ENCODE assay signal across 24 cellular contexts in the genomic region with DNA sequence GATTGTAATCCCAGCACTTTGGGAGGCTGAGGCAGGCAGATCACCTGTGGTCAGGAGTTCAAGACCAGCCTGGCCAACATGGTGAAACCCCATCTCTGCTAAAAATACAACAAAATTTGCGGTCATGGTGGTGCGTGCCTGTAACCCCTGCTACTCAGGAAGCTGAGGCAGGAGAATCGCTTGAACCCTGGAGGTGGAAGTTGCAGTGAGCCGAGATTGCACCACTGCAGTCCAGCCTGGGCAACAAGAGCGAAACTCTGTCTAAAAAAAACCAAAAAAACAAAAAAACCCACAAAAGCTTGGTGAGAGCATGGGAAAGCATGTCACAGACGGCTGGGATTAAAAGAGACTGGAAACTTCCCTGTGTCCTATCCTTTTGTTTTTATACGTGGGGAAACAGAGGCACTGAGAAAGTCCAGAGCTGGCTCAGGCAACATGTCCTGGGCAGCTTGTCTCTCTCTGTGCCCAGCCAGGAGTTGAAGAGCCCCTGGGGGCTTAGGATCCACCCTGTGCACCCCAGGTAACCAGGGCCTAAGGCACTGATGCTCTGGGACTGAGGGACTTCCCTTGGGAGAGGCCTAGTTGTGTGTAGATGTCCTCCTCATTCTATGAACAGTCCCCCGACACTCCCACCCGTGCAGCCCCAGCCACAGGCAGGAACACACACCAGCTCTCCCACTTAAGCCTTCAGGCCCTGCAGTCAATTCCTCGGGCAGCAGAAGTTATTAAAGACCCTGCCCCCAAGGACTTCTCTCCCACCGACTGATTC. TPM values are rescaled to one million over a fixed set of nuclear protein-coding genes. Genes with fewer than 3 reads are reported as not detected.
"Had no signal": no experiment of that assay in that cellular context is flagged by ENCODE, and none has a peak within 500 bp of the region (broad histone marks: within the 10 kb centered on the region; RNA-seq: fewer than 3 reads in every experiment).

No MANE protein-coding gene starts in this region.

- H3K9me3 Mint-ChIP-seq: activated CD8-positive, alpha-beta T cell treated with anti-CD3 and anti-CD28 coated beads for 36 hours; activated naive CD4-positive, alpha-beta T cell treated with anti-CD3 and anti-CD28 coated beads, Interleukin-2, amount 10 ng/mL, durations not matched to agents 7 days and 5 days; activated naive CD8-positive, alpha-beta T cell treated with anti-CD3 and anti-CD28 coated beads for 36 hours; activated T-cell treated with anti-CD3 and anti-CD28 coated beads, Interleukin-2, amount 50 U/mL, for 72 hours; activated T-helper 2 cell treated with anti-CD3 and anti-CD28 coated beads, Interferon-gamma antibody, Interleukin-2, Interleukin-4, amounts not matched to agents 10 μg/mL and 5 μg/mL and 100 μg/mL, durations not matched to agents 14 hours and 24 hours and 36 hours; T-helper 1 cell treated with Interleukin-12 subunit alpha and Interleukin-12 subunit beta and Interleukin-4 antibody, amounts not matched to agents 30 μg/mL and 1 μg/mL, for 36 hours had no signal

- DNase-seq: activated CD4-positive, alpha-beta T cell treated with anti-CD3 and anti-CD28 coated beads for 4 hours; activated CD8-positive, alpha-beta memory T cell treated with anti-CD3 and anti-CD28 coated beads, Interleukin-2, amount 50 U/mL, for 4 hours; activated CD8-positive, alpha-beta T cell treated with anti-CD3 and anti-CD28 coated beads for 36 hours; activated gamma-delta T cell treated with Interleukin-2 at 50 U/mL for 16 hours; activated naive CD4-positive, alpha-beta T cell treated with anti-CD3 and anti-CD28 coated beads, Interleukin-2, amount 10 ng/mL, durations not matched to agents 7 days and 5 days; activated naive CD8-positive, alpha-beta T cell treated with anti-CD3 and anti-CD28 coated beads for 36 hours; activated T-cell treated with anti-CD3 and anti-CD28 coated beads, Interleukin-2, amount 50 U/mL, for 72 hours; brain microvascular endothelial cell; cerebellar nuclear complex; Kasumi-1; NCI-H1092 treated with DMSO at 0.1 percent for 48 hours; NCI-H1417 treated with DMSO at 0.1 percent for 48 hours; NCI-H1694; NCI-H2029; NCI-H446; NCI-H524; OCI-M1; RPMI8226; SHP77 treated with DMSO at 0.1 percent for 48 hours had no signal

- H3K4me3 Mint-ChIP-seq: activated CD8-positive, alpha-beta T cell treated with anti-CD3 and anti-CD28 coated beads for 36 hours; activated naive CD4-positive, alpha-beta T cell treated with anti-CD3 and anti-CD28 coated beads, Interleukin-2, amount 10 ng/mL, durations not matched to agents 7 days and 5 days; activated naive CD8-positive, alpha-beta T cell treated with anti-CD3 and anti-CD28 coated beads for 36 hours; activated T-cell treated with anti-CD3 and anti-CD28 coated beads, Interleukin-2, amount 50 U/mL, for 72 hours; T-helper 1 cell treated with Interleukin-12 subunit alpha and Interleukin-12 subunit beta and Interleukin-4 antibody, amounts not matched to agents 30 μg/mL and 1 μg/mL, for 36 hours had no signal

- H3K27ac Mint-ChIP-seq: activated CD8-positive, alpha-beta T cell treated with anti-CD3 and anti-CD28 coated beads for 36 hours; activated naive CD4-positive, alpha-beta T cell treated with anti-CD3 and anti-CD28 coated beads, Interleukin-2, amount 10 ng/mL, durations not matched to agents 7 days and 5 days; activated naive CD8-positive, alpha-beta T cell treated with anti-CD3 and anti-CD28 coated beads for 36 hours; activated T-cell treated with anti-CD3 and anti-CD28 coated beads, Interleukin-2, amount 50 U/mL, for 72 hours; activated T-helper 2 cell treated with anti-CD3 and anti-CD28 coated beads, Interferon-gamma antibody, Interleukin-2, Interleukin-4, amounts not matched to agents 10 μg/mL and 5 μg/mL and 100 μg/mL, durations not matched to agents 14 hours and 24 hours and 36 hours; T-helper 1 cell treated with Interleukin-12 subunit alpha and Interleukin-12 subunit beta and Interleukin-4 antibody, amounts not matched to agents 30 μg/mL and 1 μg/mL, for 36 hours had no signal

- H3K36me3 Mint-ChIP-seq: activated naive CD4-positive, alpha-beta T cell treated with anti-CD3 and anti-CD28 coated beads, Interleukin-2, amount 10 ng/mL, durations not matched to agents 7 days and 5 days; activated naive CD8-positive, alpha-beta T cell treated with anti-CD3 and anti-CD28 coated beads for 36 hours had no signal

- H3K4me1 Mint-ChIP-seq: activated naive CD4-positive, alpha-beta T cell treated with anti-CD3 and anti-CD28 coated beads, Interleukin-2, amount 10 ng/mL, durations not matched to agents 7 days and 5 days had no signal

- ATAC-seq: activated CD4-positive, CD25-positive, alpha-beta regulatory T cell treated with anti-CD3 and anti-CD28 coated beads, Interleukin-2, amount 50 U/mL, for 24 hours; activated CD8-positive, alpha-beta T cell treated with anti-CD3 and anti-CD28 coated beads for 36 hours; activated T-cell treated with anti-CD3 and anti-CD28 coated beads, Interleukin-2, amount 50 U/mL, for 72 hours; Panc1 had no signal

RNA-seq across cellular contexts. Expression of a gene that starts 16.0 kb away (rescaled TPM):
- total RNA-seq: SK-MEL-5 had no signal
